In the genomic region with DNA sequence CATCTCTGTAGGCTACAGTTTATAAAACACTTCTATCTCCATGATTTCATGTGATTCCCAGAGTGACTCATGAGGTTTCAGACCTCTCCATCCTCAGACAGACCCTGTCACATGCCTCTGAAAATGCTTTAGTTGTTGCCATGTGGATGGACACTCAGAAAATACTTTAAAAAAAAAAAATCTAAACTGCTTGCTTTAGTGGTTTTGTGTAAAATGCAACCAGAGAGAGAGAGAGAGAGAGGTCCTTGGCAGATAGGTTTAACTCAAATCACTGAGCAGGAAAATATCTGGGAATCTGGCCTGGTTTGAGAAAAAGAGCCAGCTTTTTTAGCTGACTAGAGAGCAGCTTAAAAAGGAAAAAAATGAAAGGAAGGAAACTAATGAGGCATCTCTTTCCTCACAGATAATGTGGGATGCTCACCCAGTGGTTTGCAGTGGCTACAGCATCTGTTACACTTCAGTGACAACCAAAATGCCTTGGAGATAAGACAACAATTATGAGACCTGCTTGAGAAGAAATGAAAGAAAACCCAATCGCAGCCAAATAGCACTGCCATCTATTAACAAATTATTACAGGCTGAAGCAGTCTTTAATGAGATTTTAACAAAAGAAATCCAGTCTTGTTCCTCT, we compare ENCODE assay signal across 11 cellular contexts.
DNase-seq lines count a peak whose midpoint lies in the region; TF ChIP-seq lines count a peak whose summit lies in the region.
"Had no signal": no experiment of that assay in that cellular context is flagged by ENCODE, and none has a peak within 500 bp of the region (broad histone marks: within the 10 kb centered on the region; RNA-seq: fewer than 3 reads in every experiment).

No MANE protein-coding gene starts in this region.

- no peak overlapping the region for H3K4me3 ChIP-seq in AG10803 (ENCODE audit: low read length)
- no peak overlapping the region for H3K4me3 ChIP-seq in choroid plexus epithelial cell (ENCODE audit: low read depth, low read length)
- no peak overlapping the region for H3K4me3 ChIP-seq in muscle layer of colon (ENCODE audit: low read depth in 1 of 2, low read length in 2 of 2)

- H3K36me3 ChIP-seq in muscle layer of colon (ENCODE audit: insufficient read depth, low read length): no peaks in the 10 kb centered on the region

- H3K4me1 ChIP-seq in muscle layer of colon (ENCODE audit: insufficient read depth, low read length): no peaks in the 10 kb centered on the region

- peaks cover 21% of the 10 kb centered on the region for H3K27me3 Mint-ChIP-seq in nephron progenitor cell (ENCODE audit: low read depth, poor library complexity)

- peaks cover 45% of the 10 kb centered on the region for H3K4me1 Mint-ChIP-seq in nephron progenitor cell

- H3K9ac ChIP-seq in muscle layer of colon (ENCODE audit: low read length): no peak overlapping the region

- H3K27ac ChIP-seq in muscle layer of colon (ENCODE audit: low read depth, low read length): peak overlapping the region; percentile 51

- H3K36me3 Mint-ChIP-seq in nephron progenitor cell (ENCODE audit: low read depth): no peaks in the 10 kb centered on the region
- H3K36me3 Mint-ChIP-seq: mesothelial cell of epicardium had no signal

- no peaks in the 10 kb centered on the region for H3K9me3 Mint-ChIP-seq in nephron progenitor cell
- H3K9me3 Mint-ChIP-seq: mesothelial cell of epicardium had no signal

- TF ChIP-seq CTCF in AG10803 (conservative IDR thresholded peaks at IDR 0.05; ENCODE audit: low read length) (peak; percentile 35), choroid plexus epithelial cell (conservative IDR thresholded peaks at IDR 0.05; ENCODE audit: low read depth, low read length) (peak; percentile 31), nephron progenitor cell (IDR thresholded peaks at IDR 0.05) (no peak)

- no peak overlapping the region for H3K4me3 Mint-ChIP-seq in nephron progenitor cell
- H3K4me3 Mint-ChIP-seq: mesothelial cell of epicardium had no signal

- H3K9me3 ChIP-seq in muscle layer of colon (ENCODE audit: low read length): no peaks in the 10 kb centered on the region

- no peaks in the 10 kb centered on the region for H3K27me3 ChIP-seq in muscle layer of colon (ENCODE audit: control insufficient read depth in 1 of 2, insufficient read depth in 2 of 2, low read length in 2 of 2)

- DNase-seq in AG10803 (ENCODE audit: low read depth) (peak; percentile 88), NCI-H1694 treated with DMSO at 0.1 percent for 48 hours (lab: John Stamatoyannopoulos, UW) (peak; percentile 87), choroid plexus epithelial cell (ENCODE audit: low read depth) (peak; percentile 91), KG1 (lab: John Stamatoyannopoulos, UW) (no peak), nephron progenitor cell (no peak), T-helper 9 cell (no peak)
- DNase-seq in stimulated activated CD4-positive, alpha-beta T cell treated with anti-CD3 and anti-CD28 coated beads, Interleukin-2, amount 100 ng/mL, for 24 hours: no peak
- DNase-seq: effector CD8-positive, alpha-beta T cell; NCI-H1105 had no signal

- no peak overlapping the region for H3K27ac Mint-ChIP-seq in nephron progenitor cell
- H3K27ac Mint-ChIP-seq: mesothelial cell of epicardium had no signal

Comparison
In these comparisons a context has a peak if more than half of its experiments do, and no peak if none do; other contexts are left out.
1. DNase-seq: peak in AG10803 (single experiment), NCI-H1694 treated with DMSO at 0.1 percent for 48 hours (single experiment) and choroid plexus epithelial cell (single experiment); none in KG1 (single experiment), stimulated activated CD4-positive, alpha-beta T cell treated with anti-CD3 and anti-CD28 coated beads, Interleukin-2, amount 100 ng/mL, for 24 hours (0 of 2), nephron progenitor cell (single experiment) and T-helper 9 cell (single experiment).